In genomic region chr6:139376604-139377218, GRCh38 we compare ENCODE assay signal across 1 cellular context.
TF ChIP-seq lines count a peak whose summit lies in the region.

No MANE protein-coding gene starts in this region.

TF ChIP-seq in K562, 482 proteins besides CTCF, POLR2A, EP300 and RAD21 (continued from another document):
- TF ChIP-seq ZFP91 (CRISPR knock-in tag; IDR thresholded peaks at IDR 0.05) (peak; percentile 91), NKRF (IDR thresholded peaks at IDR 0.05; ENCODE audit: borderline replicate concordance) (no peak), TRIM28 (IDR thresholded peaks at IDR 0.05) (no peak), GATAD2B (IDR thresholded peaks at IDR 0.05; ENCODE audit: borderline replicate concordance) (0 out of 2 replicates have a peak, but pooled peaks have one; percentile 12), BCOR (IDR thresholded peaks at IDR 0.05) (no peak), C11orf30 (IDR thresholded peaks at IDR 0.05; ENCODE audit: low read depth) (no peak), ZNF830 (CRISPR knock-in tag; IDR thresholded peaks at IDR 0.05) (no peak), CGGBP1 (CRISPR knock-in tag; IDR thresholded peaks at IDR 0.05) (no peak), STAT6 (CRISPR knock-in tag; IDR thresholded peaks at IDR 0.05) (no peak), ZBTB12 (CRISPR knock-in tag; IDR thresholded peaks at IDR 0.05) (no peak), EHMT2 (IDR thresholded peaks at IDR 0.05) (no peak), CREM (IDR thresholded peaks at IDR 0.05; ENCODE audit: low read depth) (no peak), STAT5B (CRISPR knock-in tag; IDR thresholded peaks at IDR 0.05) (no peak), GABPB2 (CRISPR knock-in tag; conservative IDR thresholded peaks at IDR 0.05) (no peak), ID3 (CRISPR knock-in tag; IDR thresholded peaks at IDR 0.05) (no peak), ID3 (tag; IDR thresholded peaks at IDR 0.05) (peak; percentile 100), ESRRB (CRISPR knock-in tag; IDR thresholded peaks at IDR 0.05; ENCODE audit: borderline replicate concordance) (no peak), BCL6 (CRISPR knock-in tag; IDR thresholded peaks at IDR 0.05) (no peak), WHSC1 (IDR thresholded peaks at IDR 0.05; ENCODE audit: low read length) (no peak), ELK3 (CRISPR knock-in tag; IDR thresholded peaks at IDR 0.05) (no peak), ZNF444 (CRISPR knock-in tag; IDR thresholded peaks at IDR 0.05) (no peak), HNRNPK (IDR thresholded peaks at IDR 0.05; ENCODE audit: low read depth, low read length, poor library complexity, severe bottlenecking) (no peak), XRCC3 (IDR thresholded peaks at IDR 0.05) (no peak), MGA (IDR thresholded peaks at IDR 0.05) (no peak), ILF3 (IDR thresholded peaks at IDR 0.05; ENCODE audit: borderline replicate concordance) (no peak), KLF10 (CRISPR knock-in tag; IDR thresholded peaks at IDR 0.05) (no peak), ZNF76 (CRISPR knock-in tag; IDR thresholded peaks at IDR 0.05; ENCODE audit: borderline replicate concordance) (no peak), ZNF24 (IDR thresholded peaks at IDR 0.05) (no peak), PCBP2 (IDR thresholded peaks at IDR 0.05; ENCODE audit: low read depth, low read length, poor library complexity, severe bottlenecking) (no peak), ZNF224 (CRISPR knock-in tag; IDR thresholded peaks at IDR 0.05) (no peak), ZNF644 (tag; IDR thresholded peaks at IDR 0.05; ENCODE audit: low read depth) (no peak), ILK (tag; IDR thresholded peaks at IDR 0.05; ENCODE audit: borderline replicate concordance, low read depth) (no peak), HLTF (IDR thresholded peaks at IDR 0.05) (0 out of 2 replicates have a peak, but pooled peaks have one; percentile 27), CBX8 (IDR thresholded peaks at IDR 0.05; ENCODE audit: borderline replicate concordance, extremely low read depth, low read depth, low read length, poor library complexity, severe bottlenecking) (no peak)
